ENCODE assay signal across 8 cellular contexts in genomic region chr17:79923974-79924638, GRCh38.
DNase-seq lines count a peak whose midpoint lies in the region; ATAC-seq and TF ChIP-seq lines count a peak whose summit lies in the region.

No MANE protein-coding gene starts in this region.

- in situ Hi-C loops in astrocyte of the spinal cord (cut with HindIII; ENCODE audit: low sequenced_read_pairs), result no loop called here

- no peaks in the 10 kb centered on the region for H3K36me3 Mint-ChIP-seq in activated CD8-positive, alpha-beta memory T cell treated with anti-CD3 and anti-CD28 coated beads, Interleukin-2, amount 10 ng/mL, durations not matched to agents 7 days and 5 days

- H3K36me3 ChIP-seq in NT2/D1 (ENCODE audit: insufficient read depth, insufficient read length, low read length), result no peaks in the 10 kb centered on the region
- no peaks in the 10 kb centered on the region for H3K36me3 ChIP-seq in mucosa of rectum (ENCODE audit: control insufficient read depth in 2 of 2, insufficient read depth in 2 of 2, low read length in 2 of 2)

- H3K4me3 Mint-ChIP-seq in activated CD8-positive, alpha-beta memory T cell treated with anti-CD3 and anti-CD28 coated beads, Interleukin-2, amount 10 ng/mL, durations not matched to agents 7 days and 5 days, result no peak overlapping the region

- CTCF ChIA-PET in activated CD8-positive, alpha-beta memory T cell treated with anti-CD3 and anti-CD28 coated beads, Interleukin-2, amount 10 ng/mL, durations not matched to agents 7 days and 5 days (lab: Charles Lee), result interaction anchor here (0.6 to 1.9 kb wide), 4 partner anchors 9 to 80 kb away, joined by 3 to 4 read pairs (median 4); no protein-coding TSS in a partner anchor

- no peaks in the 10 kb centered on the region for H3K9me3 Mint-ChIP-seq in activated CD8-positive, alpha-beta memory T cell treated with anti-CD3 and anti-CD28 coated beads, Interleukin-2, amount 10 ng/mL, durations not matched to agents 7 days and 5 days (ENCODE audit: low read depth)

- H3K27ac ChIP-seq in mucosa of rectum (ENCODE audit: low read depth in 2 of 2, low read length in 2 of 2), result peak overlapping the region; percentile 77 to 84

- H3K4me1 ChIP-seq in NT2/D1 (ENCODE audit: insufficient read depth, insufficient read length) (peaks cover 16% of the 10 kb centered on the region), mucosa of rectum (ENCODE audit: control insufficient read depth in 2 of 2, insufficient read depth in 2 of 2, low read length in 2 of 2) (peaks cover 36 to 55% of the 10 kb centered on the region in 2 donors)

- TF ChIP-seq CTCF in astrocyte of the spinal cord (IDR thresholded peaks at IDR 0.05; ENCODE audit: low read depth, low read length), result peak; percentile 66

- no peak overlapping the region for H3K9ac ChIP-seq in NT2/D1 (ENCODE audit: insufficient read length, low read depth)
- peak overlapping the region in 1 of 2 donors; percentile 43 for H3K9ac ChIP-seq in mucosa of rectum (ENCODE audit: low read depth in 1 of 2, low read length in 2 of 2)

- peaks cover 8% of the 10 kb centered on the region for H3K27me3 Mint-ChIP-seq in activated CD8-positive, alpha-beta memory T cell treated with anti-CD3 and anti-CD28 coated beads, Interleukin-2, amount 10 ng/mL, durations not matched to agents 7 days and 5 days

- H3K27ac Mint-ChIP-seq in activated CD8-positive, alpha-beta memory T cell treated with anti-CD3 and anti-CD28 coated beads, Interleukin-2, amount 10 ng/mL, durations not matched to agents 7 days and 5 days, result no peak overlapping the region

- H3K9me3 ChIP-seq in NT2/D1 (ENCODE audit: insufficient read depth, low read length), result no peaks in the 10 kb centered on the region
- no peaks in the 10 kb centered on the region for H3K9me3 ChIP-seq in mucosa of rectum (ENCODE audit: control insufficient read depth in 2 of 2, low read length in 2 of 2)

- no peak overlapping the region for H3K4me3 ChIP-seq in NT2/D1 (ENCODE audit: insufficient read length, low read depth)
- H3K4me3 ChIP-seq in astrocyte of the spinal cord (ENCODE audit: low read depth, low read length), result no peak overlapping the region
- no peak overlapping the region for H3K4me3 ChIP-seq in mucosa of rectum (ENCODE audit: low read length in 2 of 2)

- peak; percentile 68 for DNase-seq in activated CD8-positive, alpha-beta memory T cell treated with anti-CD3 and anti-CD28 coated beads, Interleukin-2, amount 10 ng/mL, durations not matched to agents 7 days and 5 days
- no peak for DNase-seq in activated CD8-positive, alpha-beta memory T cell treated with anti-CD3 and anti-CD28 coated beads for 24 hours
- peak; percentile 57 for DNase-seq in NT2/D1 (ENCODE audit: low read depth, low spot score)
- DNase-seq in astrocyte of the spinal cord (ENCODE audit: low read depth, low spot score), result no peak
- no peak for DNase-seq in NCI-H128 (lab: John Stamatoyannopoulos, UW; ENCODE audit: unreplicated experiment)
- DNase-seq in DMS153 treated with DMSO at 0.1 percent for 48 hours (lab: John Stamatoyannopoulos, UW; ENCODE audit: unreplicated experiment), result no peak

- H3K27me3 ChIP-seq in NT2/D1 (ENCODE audit: insufficient read depth, insufficient read length) (peaks cover 10% of the 10 kb centered on the region), mucosa of rectum (ENCODE audit: control insufficient read depth in 2 of 2, insufficient read depth in 2 of 2, low read length in 2 of 2) (peaks cover 2% of the 10 kb centered on the region in 2 donors)

- no peak for ATAC-seq in activated CD8-positive, alpha-beta memory T cell treated with anti-CD3 and anti-CD28 coated beads, Interleukin-2, amount 10 ng/mL, durations not matched to agents 7 days and 5 days
- ATAC-seq in HG03469 (IDR thresholded peaks at IDR 0.05; ENCODE audit: unreplicated experiment), result no peak

- peaks cover 20% of the 10 kb centered on the region for H3K4me1 Mint-ChIP-seq in activated CD8-positive, alpha-beta memory T cell treated with anti-CD3 and anti-CD28 coated beads, Interleukin-2, amount 10 ng/mL, durations not matched to agents 7 days and 5 days

Comparison
In these comparisons a context has a peak if more than half of its experiments do, and no peak if none do; other contexts are left out.
1. DNase-seq: peak in activated CD8-positive, alpha-beta memory T cell treated with anti-CD3 and anti-CD28 coated beads, Interleukin-2, amount 10 ng/mL, durations not matched to agents 7 days and 5 days (single experiment) and NT2/D1 (single experiment); none in activated CD8-positive, alpha-beta memory T cell treated with anti-CD3 and anti-CD28 coated beads for 24 hours (single experiment), astrocyte of the spinal cord (single experiment), NCI-H128 (single experiment) and DMS153 treated with DMSO at 0.1 percent for 48 hours (single experiment).